Comparison of ENCODE assay signal across 8 cellular contexts in the genomic region with DNA sequence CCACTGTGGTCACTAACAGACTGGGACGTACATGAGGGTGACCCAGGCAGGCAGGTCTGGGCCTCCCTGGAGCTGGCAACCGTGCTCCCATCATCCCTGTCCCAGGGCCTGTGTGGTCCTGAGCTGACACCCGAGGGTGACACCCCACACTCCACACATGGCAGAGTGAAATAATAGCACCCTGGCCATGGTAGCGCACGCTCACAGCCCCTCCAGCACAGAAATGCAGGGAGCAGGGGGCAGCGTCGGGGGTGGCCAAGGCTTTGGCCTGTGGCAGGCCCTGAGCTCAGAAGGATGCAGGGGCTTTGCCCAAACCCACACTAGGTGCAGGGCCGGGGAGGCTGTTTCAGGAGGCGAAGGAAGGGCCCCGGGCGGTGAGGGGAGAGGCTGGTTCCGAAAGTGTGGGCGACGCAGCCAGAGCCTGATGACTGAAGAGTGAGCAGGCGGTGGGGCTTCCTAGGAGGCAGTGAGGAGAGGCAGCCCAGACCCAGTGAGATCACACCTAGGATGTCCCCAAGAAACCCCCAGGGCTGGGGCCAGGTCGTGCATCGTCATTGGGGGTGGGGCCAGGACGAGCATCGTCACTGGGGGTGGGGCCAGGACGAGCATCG. TPM values are rescaled to one million over a fixed set of nuclear protein-coding genes. Genes with fewer than 3 reads are reported as not detected.
DNase-seq lines count a peak whose midpoint lies in the region; ATAC-seq and TF ChIP-seq lines count a peak whose summit lies in the region.

No MANE protein-coding gene starts in this region.

- TF ChIP-seq CTCF in spleen (IDR thresholded peaks at IDR 0.05 in 8 of 11, conservative IDR thresholded peaks at IDR 0.05 in 3 of 11), result no peak

- no peak for TF ChIP-seq POLR2A in spleen (IDR thresholded peaks at IDR 0.05)

- peaks cover 9% of the 10 kb centered on the region for H3K27me3 Mint-ChIP-seq in activated naive CD8-positive, alpha-beta T cell treated with anti-CD3 and anti-CD28 coated beads for 36 hours

- peaks cover 0 to 54% (median 7%) of the 10 kb centered on the region in 7 donors for H3K27me3 ChIP-seq in spleen (replicated peaks in 1 of 7)

- H3K36me3 Mint-ChIP-seq in activated naive CD8-positive, alpha-beta T cell treated with anti-CD3 and anti-CD28 coated beads for 36 hours, result peaks cover 2% of the 10 kb centered on the region

- intact Hi-C loops in spleen (cut with DNase I; ENCODE audit: low total_unique reads), result loop anchor here (10.0 kb wide), 1 partner anchor 295 kb away; a partner anchor contains a TSS

- no peaks in the 10 kb centered on the region for H3K36me3 ChIP-seq in spleen

- peaks cover 0 to 21% (median 17%) of the 10 kb centered on the region in 6 donors for H3K4me1 ChIP-seq in spleen

- WGBS in spleen, 5 donors, result 51 to 64% (median 63%) methylated on average over 12 to 21 of the region's 21 CpGs

- peaks cover 3% of the 10 kb centered on the region for H3K9me3 Mint-ChIP-seq in activated naive CD8-positive, alpha-beta T cell treated with anti-CD3 and anti-CD28 coated beads for 36 hours

- peaks cover 0 to 5% (median 0%) of the 10 kb centered on the region in 8 donors for H3K9me3 ChIP-seq in spleen

- H3K4me1 Mint-ChIP-seq in activated naive CD8-positive, alpha-beta T cell treated with anti-CD3 and anti-CD28 coated beads for 36 hours, result peaks cover 41% of the 10 kb centered on the region

- peak overlapping the region in 7 of 8 donors; percentile 41 to 91 (median 73) for H3K27ac ChIP-seq in spleen

- peak; percentile 53 for DNase-seq in DMS53 (lab: John Stamatoyannopoulos, UW)
- no peak for DNase-seq in DMS53 treated with DMSO at 0.1 percent for 48 hours (lab: John Stamatoyannopoulos, UW; ENCODE audit: unreplicated experiment)
- DNase-seq in activated naive CD8-positive, alpha-beta T cell treated with anti-CD3 and anti-CD28 coated beads for 36 hours, result peak; percentile 83
- DNase-seq in hepatic stellate cell (ENCODE audit: low spot score), result peak; percentile 41
- DNase-seq in spleen, result peak; percentile 90
- no peak for DNase-seq in foreskin melanocyte

- peak; percentile 42 for ATAC-seq in HG03025 (IDR thresholded peaks at IDR 0.05; ENCODE audit: low FRiP score, unreplicated experiment)
- ATAC-seq in SK-N-SH treated with all-trans-retinoic acid at 6 μM for 48 hours, result peak; percentile 60

- peak overlapping the region in 3 of 8 donors; percentile 5 to 65 (median 8) for H3K4me3 ChIP-seq in spleen

- H3K27ac Mint-ChIP-seq in activated naive CD8-positive, alpha-beta T cell treated with anti-CD3 and anti-CD28 coated beads for 36 hours, result peak overlapping the region; percentile 90

- peak overlapping the region; percentile 65 for H3K4me3 Mint-ChIP-seq in activated naive CD8-positive, alpha-beta T cell treated with anti-CD3 and anti-CD28 coated beads for 36 hours

TF ChIP-seq in SK-N-SH treated with all-trans-retinoic acid at 6 μM for 48 hours, 23 proteins besides CTCF, POLR2A, EP300 and RAD21:
- TF ChIP-seq PPARA (CRISPR knock-in tag; IDR thresholded peaks at IDR 0.05; ENCODE audit: borderline replicate concordance) (no peak), BACH2 (CRISPR knock-in tag; IDR thresholded peaks at IDR 0.05; ENCODE audit: borderline replicate concordance) (no peak), ZNF565 (CRISPR knock-in tag; conservative IDR thresholded peaks at IDR 0.05; ENCODE audit: low read depth) (no peak), ZFP30 (CRISPR knock-in tag; IDR thresholded peaks at IDR 0.05) (no peak), ZNF70 (CRISPR knock-in tag; IDR thresholded peaks at IDR 0.05) (no peak), OSR1 (CRISPR knock-in tag; IDR thresholded peaks at IDR 0.05) (no peak), TCF4 (CRISPR knock-in tag; IDR thresholded peaks at IDR 0.05; ENCODE audit: borderline replicate concordance) (no peak), ESRRG (CRISPR knock-in tag; IDR thresholded peaks at IDR 0.05) (no peak), GLIS3 (CRISPR knock-in tag; IDR thresholded peaks at IDR 0.05) (no peak), CSDC2 (CRISPR knock-in tag; IDR thresholded peaks at IDR 0.05) (no peak), SNAI2 (CRISPR knock-in tag; IDR thresholded peaks at IDR 0.05) (no peak)
- TF ChIP-seq, protein P1, sequence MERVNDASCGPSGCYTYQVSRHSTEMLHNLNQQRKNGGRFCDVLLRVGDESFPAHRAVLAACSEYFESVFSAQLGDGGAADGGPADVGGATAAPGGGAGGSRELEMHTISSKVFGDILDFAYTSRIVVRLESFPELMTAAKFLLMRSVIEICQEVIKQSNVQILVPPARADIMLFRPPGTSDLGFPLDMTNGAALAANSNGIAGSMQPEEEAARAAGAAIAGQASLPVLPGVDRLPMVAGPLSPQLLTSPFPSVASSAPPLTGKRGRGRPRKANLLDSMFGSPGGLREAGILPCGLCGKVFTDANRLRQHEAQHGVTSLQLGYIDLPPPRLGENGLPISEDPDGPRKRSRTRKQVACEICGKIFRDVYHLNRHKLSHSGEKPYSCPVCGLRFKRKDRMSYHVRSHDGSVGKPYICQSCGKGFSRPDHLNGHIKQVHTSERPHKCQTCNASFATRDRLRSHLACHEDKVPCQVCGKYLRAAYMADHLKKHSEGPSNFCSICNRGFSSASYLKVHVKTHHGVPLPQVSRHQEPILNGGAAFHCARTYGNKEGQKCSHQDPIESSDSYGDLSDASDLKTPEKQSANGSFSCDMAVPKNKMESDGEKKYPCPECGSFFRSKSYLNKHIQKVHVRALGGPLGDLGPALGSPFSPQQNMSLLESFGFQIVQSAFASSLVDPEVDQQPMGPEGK (CRISPR knock-in tag; IDR thresholded peaks at IDR 0.05; ENCODE audit: borderline replicate concordance), result no peak
- TF ChIP-seq, protein P2, sequence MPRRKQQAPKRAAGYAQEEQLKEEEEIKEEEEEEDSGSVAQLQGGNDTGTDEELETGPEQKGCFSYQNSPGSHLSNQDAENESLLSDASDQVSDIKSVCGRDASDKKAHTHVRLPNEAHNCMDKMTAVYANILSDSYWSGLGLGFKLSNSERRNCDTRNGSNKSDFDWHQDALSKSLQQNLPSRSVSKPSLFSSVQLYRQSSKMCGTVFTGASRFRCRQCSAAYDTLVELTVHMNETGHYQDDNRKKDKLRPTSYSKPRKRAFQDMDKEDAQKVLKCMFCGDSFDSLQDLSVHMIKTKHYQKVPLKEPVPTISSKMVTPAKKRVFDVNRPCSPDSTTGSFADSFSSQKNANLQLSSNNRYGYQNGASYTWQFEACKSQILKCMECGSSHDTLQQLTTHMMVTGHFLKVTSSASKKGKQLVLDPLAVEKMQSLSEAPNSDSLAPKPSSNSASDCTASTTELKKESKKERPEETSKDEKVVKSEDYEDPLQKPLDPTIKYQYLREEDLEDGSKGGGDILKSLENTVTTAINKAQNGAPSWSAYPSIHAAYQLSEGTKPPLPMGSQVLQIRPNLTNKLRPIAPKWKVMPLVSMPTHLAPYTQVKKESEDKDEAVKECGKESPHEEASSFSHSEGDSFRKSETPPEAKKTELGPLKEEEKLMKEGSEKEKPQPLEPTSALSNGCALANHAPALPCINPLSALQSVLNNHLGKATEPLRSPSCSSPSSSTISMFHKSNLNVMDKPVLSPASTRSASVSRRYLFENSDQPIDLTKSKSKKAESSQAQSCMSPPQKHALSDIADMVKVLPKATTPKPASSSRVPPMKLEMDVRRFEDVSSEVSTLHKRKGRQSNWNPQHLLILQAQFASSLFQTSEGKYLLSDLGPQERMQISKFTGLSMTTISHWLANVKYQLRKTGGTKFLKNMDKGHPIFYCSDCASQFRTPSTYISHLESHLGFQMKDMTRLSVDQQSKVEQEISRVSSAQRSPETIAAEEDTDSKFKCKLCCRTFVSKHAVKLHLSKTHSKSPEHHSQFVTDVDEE (CRISPR knock-in tag; IDR thresholded peaks at IDR 0.05), result no peak
- TF ChIP-seq, protein P3, sequence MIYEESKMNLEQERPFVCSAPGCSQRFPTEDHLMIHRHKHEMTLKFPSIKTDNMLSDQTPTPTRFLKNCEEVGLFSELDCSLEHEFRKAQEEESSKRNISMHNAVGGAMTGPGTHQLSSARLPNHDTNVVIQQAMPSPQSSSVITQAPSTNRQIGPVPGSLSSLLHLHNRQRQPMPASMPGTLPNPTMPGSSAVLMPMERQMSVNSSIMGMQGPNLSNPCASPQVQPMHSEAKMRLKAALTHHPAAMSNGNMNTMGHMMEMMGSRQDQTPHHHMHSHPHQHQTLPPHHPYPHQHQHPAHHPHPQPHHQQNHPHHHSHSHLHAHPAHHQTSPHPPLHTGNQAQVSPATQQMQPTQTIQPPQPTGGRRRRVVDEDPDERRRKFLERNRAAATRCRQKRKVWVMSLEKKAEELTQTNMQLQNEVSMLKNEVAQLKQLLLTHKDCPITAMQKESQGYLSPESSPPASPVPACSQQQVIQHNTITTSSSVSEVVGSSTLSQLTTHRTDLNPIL (CRISPR knock-in tag; IDR thresholded peaks at IDR 0.05; ENCODE audit: low read depth), result no peak
- TF ChIP-seq, protein P4, sequence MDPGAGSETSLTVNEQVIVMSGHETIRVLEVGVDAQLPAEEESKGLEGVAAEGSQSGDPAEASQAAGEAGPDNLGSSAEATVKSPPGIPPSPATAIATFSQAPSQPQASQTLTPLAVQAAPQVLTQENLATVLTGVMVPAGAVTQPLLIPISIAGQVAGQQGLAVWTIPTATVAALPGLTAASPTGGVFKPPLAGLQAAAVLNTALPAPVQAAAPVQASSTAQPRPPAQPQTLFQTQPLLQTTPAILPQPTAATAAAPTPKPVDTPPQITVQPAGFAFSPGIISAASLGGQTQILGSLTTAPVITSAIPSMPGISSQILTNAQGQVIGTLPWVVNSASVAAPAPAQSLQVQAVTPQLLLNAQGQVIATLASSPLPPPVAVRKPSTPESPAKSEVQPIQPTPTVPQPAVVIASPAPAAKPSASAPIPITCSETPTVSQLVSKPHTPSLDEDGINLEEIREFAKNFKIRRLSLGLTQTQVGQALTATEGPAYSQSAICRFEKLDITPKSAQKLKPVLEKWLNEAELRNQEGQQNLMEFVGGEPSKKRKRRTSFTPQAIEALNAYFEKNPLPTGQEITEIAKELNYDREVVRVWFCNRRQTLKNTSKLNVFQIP (CRISPR knock-in tag; IDR thresholded peaks at IDR 0.05; ENCODE audit: borderline replicate concordance, low read depth), result no peak

RNA-seq across cellular contexts. Expression of a gene that starts 12.9 kb away (rescaled TPM):
- total RNA-seq in activated naive CD8-positive, alpha-beta T cell treated with anti-CD3 and anti-CD28 coated beads for 36 hours, result not detected
- not detected for total RNA-seq in spleen
- polyA plus RNA-seq in spleen, result not detected

RNA-seq across cellular contexts. Expression of a gene that starts 29.3 kb away (rescaled TPM):
- total RNA-seq in activated naive CD8-positive, alpha-beta T cell treated with anti-CD3 and anti-CD28 coated beads for 36 hours, result not detected
- not detected for total RNA-seq in spleen
- not detected for polyA plus RNA-seq in spleen

RNA-seq across cellular contexts. Expression of a gene that starts 44.7 kb away (rescaled TPM):
- total RNA-seq in activated naive CD8-positive, alpha-beta T cell treated with anti-CD3 and anti-CD28 coated beads for 36 hours, result under 1 TPM; 0.62 to 0.68 TPM
- 1 to 10 TPM in 6 of 7 donors, under 1 TPM in 1; 0.81 to 3.9 (median 1.9) TPM for total RNA-seq in spleen
- polyA plus RNA-seq in spleen, result 1 to 10 TPM; 1.0 to 1.3 (median 1.2) TPM

Comparison
In these comparisons a context has a peak if more than half of its experiments do, and no peak if none do; other contexts are left out.
1. DNase-seq: peak in DMS53 (single experiment), activated naive CD8-positive, alpha-beta T cell treated with anti-CD3 and anti-CD28 coated beads for 36 hours (single experiment), hepatic stellate cell (single experiment) and spleen (single experiment); none in DMS53 treated with DMSO at 0.1 percent for 48 hours (single experiment) and foreskin melanocyte (single experiment).